1 cellular context compared by ENCODE assay signal in the genomic region with DNA sequence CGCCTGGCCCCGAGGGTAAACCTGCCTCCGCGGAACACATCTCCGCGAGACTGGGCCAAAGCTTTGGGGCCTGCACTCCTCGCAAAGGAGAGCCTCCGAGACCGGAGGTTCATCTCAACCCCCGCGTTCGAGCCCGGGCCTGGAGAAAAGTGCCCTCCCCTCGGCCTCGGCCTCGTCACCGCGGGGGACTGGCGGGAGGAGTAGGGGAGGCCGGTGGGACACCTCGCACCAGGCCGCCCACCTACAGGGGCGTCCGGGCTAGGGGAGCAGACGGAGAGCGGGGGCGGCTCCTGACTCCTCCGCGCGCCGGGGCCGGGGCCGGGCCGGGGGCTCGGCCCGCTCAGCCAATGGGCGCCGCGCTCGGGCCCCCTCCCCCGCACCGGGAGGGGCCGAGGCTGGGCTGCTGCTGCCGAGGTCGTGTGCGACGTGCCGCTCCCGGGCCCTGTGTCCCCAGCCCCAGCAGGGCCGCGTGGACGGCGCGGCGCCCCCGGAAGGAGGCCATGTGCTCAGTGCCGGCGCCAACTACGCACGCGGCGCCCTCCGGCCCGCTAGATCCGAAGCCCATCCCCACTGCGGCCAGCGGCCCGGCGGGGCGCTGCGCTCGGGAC.
A peak's percentile ranks its signal among the peaks of the same experiment; 100 is the strongest.
TF ChIP-seq lines count a peak whose summit lies in the region.

No MANE protein-coding gene starts in this region.

TF ChIP-seq in HepG2, 621 proteins besides CTCF, POLR2A, EP300 and RAD21 (continued from another document and continues in another):
- TF ChIP-seq, protein P1, sequence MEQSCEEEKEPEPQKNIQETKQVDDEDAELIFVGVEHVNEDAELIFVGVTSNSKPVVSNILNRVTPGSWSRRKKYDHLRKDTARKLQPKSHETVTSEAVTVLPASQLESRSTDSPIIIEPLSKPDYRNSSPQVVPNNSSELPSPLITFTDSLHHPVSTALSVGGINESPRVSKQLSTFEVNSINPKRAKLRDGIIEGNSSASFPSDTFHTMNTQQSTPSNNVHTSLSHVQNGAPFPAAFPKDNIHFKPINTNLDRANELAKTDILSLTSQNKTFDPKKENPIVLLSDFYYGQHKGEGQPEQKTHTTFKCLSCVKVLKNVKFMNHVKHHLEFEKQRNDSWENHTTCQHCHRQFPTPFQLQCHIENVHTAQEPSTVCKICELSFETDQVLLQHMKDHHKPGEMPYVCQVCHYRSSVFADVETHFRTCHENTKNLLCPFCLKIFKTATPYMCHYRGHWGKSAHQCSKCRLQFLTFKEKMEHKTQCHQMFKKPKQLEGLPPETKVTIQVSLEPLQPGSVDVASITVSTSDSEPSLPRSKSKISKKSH (CRISPR knock-in tag; IDR thresholded peaks at IDR 0.05; ENCODE audit: borderline replicate concordance): no peak
- TF ChIP-seq RBM22 (optimal IDR thresholded peaks at IDR 0.05; ENCODE audit: low read length) (peak; percentile 63), KLF12 (CRISPR knock-in tag; IDR thresholded peaks at IDR 0.05; ENCODE audit: borderline replicate concordance) (peak; percentile 75; the same call in 1 of the 2 replicates), RNF2 (conservative IDR thresholded peaks at IDR 0.05; ENCODE audit: low read depth) (no peak), ZNF670 (CRISPR knock-in tag; IDR thresholded peaks at IDR 0.05; ENCODE audit: borderline replicate concordance) (0 out of 2 replicates have a peak, but pooled peaks have one; percentile 10), PHF20 (CRISPR knock-in tag; IDR thresholded peaks at IDR 0.05) (no peak), ZFP1 (CRISPR knock-in tag; IDR thresholded peaks at IDR 0.05) (no peak), RXRB (CRISPR knock-in tag; IDR thresholded peaks at IDR 0.05; ENCODE audit: borderline replicate concordance) (no peak), HES4 (CRISPR knock-in tag; IDR thresholded peaks at IDR 0.05; ENCODE audit: borderline replicate concordance) (0 out of 2 replicates have a peak, but pooled peaks have one; percentile 39), ZNF772 (CRISPR knock-in tag; IDR thresholded peaks at IDR 0.05) (peak; percentile 42; the same call in 1 of the 2 replicates), ZFP90 (CRISPR knock-in tag; IDR thresholded peaks at IDR 0.05; ENCODE audit: borderline replicate concordance) (0 out of 2 replicates have a peak, but pooled peaks have one; percentile 10), ZNF576 (CRISPR knock-in tag; IDR thresholded peaks at IDR 0.05) (no peak), ZNF674 (CRISPR knock-in tag; IDR thresholded peaks at IDR 0.05; ENCODE audit: low read depth) (peak; percentile 87; the same call in 1 of the 2 replicates), ARNTL (CRISPR knock-in tag; IDR thresholded peaks at IDR 0.05) (no peak), SMARCE1 (IDR thresholded peaks at IDR 0.05; ENCODE audit: borderline replicate concordance) (no peak), ZNF180 (CRISPR knock-in tag; IDR thresholded peaks at IDR 0.05; ENCODE audit: borderline replicate concordance, low read depth) (no peak), ZNF720 (CRISPR knock-in tag; IDR thresholded peaks at IDR 0.05) (no peak), MIER3 (CRISPR knock-in tag; IDR thresholded peaks at IDR 0.05; ENCODE audit: borderline replicate concordance) (peak; percentile 23; the same call in 1 of the 2 replicates), ZNF574 (CRISPR knock-in tag; IDR thresholded peaks at IDR 0.05) (0 out of 2 replicates have a peak, but pooled peaks have one; percentile 38), MED8 (CRISPR knock-in tag; IDR thresholded peaks at IDR 0.05; ENCODE audit: insufficient replicate concordance) (peak; percentile 51), FOXM1 (CRISPR knock-in tag; IDR thresholded peaks at IDR 0.05) (peak; percentile 31; the same call in 1 of the 2 replicates), NFATC3 (CRISPR knock-in tag; IDR thresholded peaks at IDR 0.05) (no peak), YY1 (IDR thresholded peaks at IDR 0.05; ENCODE audit: insufficient read depth, insufficient replicate concordance, low read depth, low read length) (peak; percentile 42), ZNF616 (CRISPR knock-in tag; IDR thresholded peaks at IDR 0.05; ENCODE audit: low read depth) (peak; percentile 15; the same call in 1 of the 2 replicates), ARNT (IDR thresholded peaks at IDR 0.05) (no peak), EED (CRISPR knock-in tag; IDR thresholded peaks at IDR 0.05) (no peak), HNRNPUL1 (IDR thresholded peaks at IDR 0.05; ENCODE audit: low read depth, low read length) (no peak), ZFX (CRISPR knock-in tag; IDR thresholded peaks at IDR 0.05; ENCODE audit: low read depth) (peak; percentile 69), HOXA5 (CRISPR knock-in tag; IDR thresholded peaks at IDR 0.05) (no peak), KDM5B (CRISPR knock-in tag; IDR thresholded peaks at IDR 0.05; ENCODE audit: borderline replicate concordance) (peak; percentile 29), RXRA (CRISPR knock-in tag; IDR thresholded peaks at IDR 0.05) (no peak), SIX4 (CRISPR knock-in tag; IDR thresholded peaks at IDR 0.05) (no peak), ZNF317 (CRISPR knock-in tag; IDR thresholded peaks at IDR 0.05) (0 out of 2 replicates have a peak, but pooled peaks have one; percentile 1), ZC3H13 (CRISPR knock-in tag; IDR thresholded peaks at IDR 0.05) (peak; percentile 64; the same call in 1 of the 2 replicates), MEIS2 (CRISPR knock-in tag; IDR thresholded peaks at IDR 0.05) (peak; percentile 72; the same call in 1 of the 2 replicates), KLF16 (CRISPR knock-in tag; IDR thresholded peaks at IDR 0.05) (no peak; a peak in 1 of 4 replicates), MLLT10 (CRISPR knock-in tag; IDR thresholded peaks at IDR 0.05) (no peak), NCOR1 (IDR thresholded peaks at IDR 0.05; ENCODE audit: borderline replicate concordance, low read length) (no peak), ELK4 (CRISPR knock-in tag; IDR thresholded peaks at IDR 0.05; ENCODE audit: borderline replicate concordance) (0 out of 2 replicates have a peak, but pooled peaks have one; percentile 67), ZNF225 (CRISPR knock-in tag; IDR thresholded peaks at IDR 0.05) (0 out of 2 replicates have a peak, but pooled peaks have one; percentile 33), CAMTA2 (CRISPR knock-in tag; IDR thresholded peaks at IDR 0.05; ENCODE audit: borderline replicate concordance) (peak; percentile 72; the same call in 1 of the 2 replicates), TAF15 (IDR thresholded peaks at IDR 0.05; ENCODE audit: low read depth, low read length, poor library complexity, severe bottlenecking) (peak; percentile 29), ZNF282 (IDR thresholded peaks at IDR 0.05; ENCODE audit: partially characterized antibody) (no peak), ZNF83 (CRISPR knock-in tag; IDR thresholded peaks at IDR 0.05; ENCODE audit: borderline replicate concordance) (0 out of 2 replicates have a peak, but pooled peaks have one; percentile 74), HMGA1 (CRISPR knock-in tag; conservative IDR thresholded peaks at IDR 0.05) (no peak), FOXP1 (IDR thresholded peaks at IDR 0.05) (no peak), FOXP1 (CRISPR knock-in tag; IDR thresholded peaks at IDR 0.05) (no peak), AGO1 (IDR thresholded peaks at IDR 0.05; ENCODE audit: low read depth, low read length, poor library complexity, severe bottlenecking) (no peak), ZNF451 (CRISPR knock-in tag; IDR thresholded peaks at IDR 0.05) (0 out of 2 replicates have a peak, but pooled peaks have one; percentile 79), CREB1 (IDR thresholded peaks at IDR 0.05) (no peak), CREB1 (CRISPR knock-in tag; IDR thresholded peaks at IDR 0.05) (no peak), KLF15 (CRISPR knock-in tag; IDR thresholded peaks at IDR 0.05; ENCODE audit: borderline replicate concordance) (0 out of 2 replicates have a peak, but pooled peaks have one; percentile 10), ZNF253 (CRISPR knock-in tag; IDR thresholded peaks at IDR 0.05; ENCODE audit: borderline replicate concordance) (no peak), WIZ (CRISPR knock-in tag; IDR thresholded peaks at IDR 0.05) (no peak), ZNF768 (CRISPR knock-in tag; IDR thresholded peaks at IDR 0.05) (0 out of 2 replicates have a peak, but pooled peaks have one; percentile 27)
- TF ChIP-seq, protein P2, sequence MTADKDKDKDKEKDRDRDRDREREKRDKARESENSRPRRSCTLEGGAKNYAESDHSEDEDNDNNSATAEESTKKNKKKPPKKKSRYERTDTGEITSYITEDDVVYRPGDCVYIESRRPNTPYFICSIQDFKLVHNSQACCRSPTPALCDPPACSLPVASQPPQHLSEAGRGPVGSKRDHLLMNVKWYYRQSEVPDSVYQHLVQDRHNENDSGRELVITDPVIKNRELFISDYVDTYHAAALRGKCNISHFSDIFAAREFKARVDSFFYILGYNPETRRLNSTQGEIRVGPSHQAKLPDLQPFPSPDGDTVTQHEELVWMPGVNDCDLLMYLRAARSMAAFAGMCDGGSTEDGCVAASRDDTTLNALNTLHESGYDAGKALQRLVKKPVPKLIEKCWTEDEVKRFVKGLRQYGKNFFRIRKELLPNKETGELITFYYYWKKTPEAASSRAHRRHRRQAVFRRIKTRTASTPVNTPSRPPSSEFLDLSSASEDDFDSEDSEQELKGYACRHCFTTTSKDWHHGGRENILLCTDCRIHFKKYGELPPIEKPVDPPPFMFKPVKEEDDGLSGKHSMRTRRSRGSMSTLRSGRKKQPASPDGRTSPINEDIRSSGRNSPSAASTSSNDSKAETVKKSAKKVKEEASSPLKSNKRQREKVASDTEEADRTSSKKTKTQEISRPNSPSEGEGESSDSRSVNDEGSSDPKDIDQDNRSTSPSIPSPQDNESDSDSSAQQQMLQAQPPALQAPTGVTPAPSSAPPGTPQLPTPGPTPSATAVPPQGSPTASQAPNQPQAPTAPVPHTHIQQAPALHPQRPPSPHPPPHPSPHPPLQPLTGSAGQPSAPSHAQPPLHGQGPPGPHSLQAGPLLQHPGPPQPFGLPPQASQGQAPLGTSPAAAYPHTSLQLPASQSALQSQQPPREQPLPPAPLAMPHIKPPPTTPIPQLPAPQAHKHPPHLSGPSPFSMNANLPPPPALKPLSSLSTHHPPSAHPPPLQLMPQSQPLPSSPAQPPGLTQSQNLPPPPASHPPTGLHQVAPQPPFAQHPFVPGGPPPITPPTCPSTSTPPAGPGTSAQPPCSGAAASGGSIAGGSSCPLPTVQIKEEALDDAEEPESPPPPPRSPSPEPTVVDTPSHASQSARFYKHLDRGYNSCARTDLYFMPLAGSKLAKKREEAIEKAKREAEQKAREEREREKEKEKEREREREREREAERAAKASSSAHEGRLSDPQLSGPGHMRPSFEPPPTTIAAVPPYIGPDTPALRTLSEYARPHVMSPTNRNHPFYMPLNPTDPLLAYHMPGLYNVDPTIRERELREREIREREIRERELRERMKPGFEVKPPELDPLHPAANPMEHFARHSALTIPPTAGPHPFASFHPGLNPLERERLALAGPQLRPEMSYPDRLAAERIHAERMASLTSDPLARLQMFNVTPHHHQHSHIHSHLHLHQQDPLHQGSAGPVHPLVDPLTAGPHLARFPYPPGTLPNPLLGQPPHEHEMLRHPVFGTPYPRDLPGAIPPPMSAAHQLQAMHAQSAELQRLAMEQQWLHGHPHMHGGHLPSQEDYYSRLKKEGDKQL (CRISPR knock-in tag; IDR thresholded peaks at IDR 0.05; ENCODE audit: low read depth): no peak
- TF ChIP-seq, protein P3, sequence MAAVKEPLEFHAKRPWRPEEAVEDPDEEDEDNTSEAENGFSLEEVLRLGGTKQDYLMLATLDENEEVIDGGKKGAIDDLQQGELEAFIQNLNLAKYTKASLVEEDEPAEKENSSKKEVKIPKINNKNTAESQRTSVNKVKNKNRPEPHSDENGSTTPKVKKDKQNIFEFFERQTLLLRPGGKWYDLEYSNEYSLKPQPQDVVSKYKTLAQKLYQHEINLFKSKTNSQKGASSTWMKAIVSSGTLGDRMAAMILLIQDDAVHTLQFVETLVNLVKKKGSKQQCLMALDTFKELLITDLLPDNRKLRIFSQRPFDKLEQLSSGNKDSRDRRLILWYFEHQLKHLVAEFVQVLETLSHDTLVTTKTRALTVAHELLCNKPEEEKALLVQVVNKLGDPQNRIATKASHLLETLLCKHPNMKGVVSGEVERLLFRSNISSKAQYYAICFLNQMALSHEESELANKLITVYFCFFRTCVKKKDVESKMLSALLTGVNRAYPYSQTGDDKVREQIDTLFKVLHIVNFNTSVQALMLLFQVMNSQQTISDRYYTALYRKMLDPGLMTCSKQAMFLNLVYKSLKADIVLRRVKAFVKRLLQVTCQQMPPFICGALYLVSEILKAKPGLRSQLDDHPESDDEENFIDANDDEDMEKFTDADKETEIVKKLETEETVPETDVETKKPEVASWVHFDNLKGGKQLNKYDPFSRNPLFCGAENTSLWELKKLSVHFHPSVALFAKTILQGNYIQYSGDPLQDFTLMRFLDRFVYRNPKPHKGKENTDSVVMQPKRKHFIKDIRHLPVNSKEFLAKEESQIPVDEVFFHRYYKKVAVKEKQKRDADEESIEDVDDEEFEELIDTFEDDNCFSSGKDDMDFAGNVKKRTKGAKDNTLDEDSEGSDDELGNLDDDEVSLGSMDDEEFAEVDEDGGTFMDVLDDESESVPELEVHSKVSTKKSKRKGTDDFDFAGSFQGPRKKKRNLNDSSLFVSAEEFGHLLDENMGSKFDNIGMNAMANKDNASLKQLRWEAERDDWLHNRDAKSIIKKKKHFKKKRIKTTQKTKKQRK (IDR thresholded peaks at IDR 0.05; ENCODE audit: low read length): no peak
